ENCODE assay signal across 19 cellular contexts in the genomic region with DNA sequence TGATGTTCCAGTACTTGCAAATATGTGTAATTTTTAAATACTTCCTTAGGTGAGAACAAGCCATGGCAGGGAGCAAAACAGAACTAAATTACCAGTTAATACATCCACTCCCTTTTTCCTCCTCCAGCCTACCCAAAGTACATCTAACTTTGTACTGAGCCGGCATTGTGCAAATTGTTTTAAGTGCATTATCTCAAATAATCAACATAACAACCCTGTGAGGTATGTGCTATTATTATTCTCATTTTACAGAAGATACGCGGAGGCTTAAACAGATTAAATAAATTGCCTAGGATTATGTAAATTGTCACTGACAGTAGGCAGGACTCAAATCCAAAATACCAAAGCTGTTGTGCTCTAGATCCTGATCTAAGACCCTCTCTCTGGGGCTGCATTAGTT. TPM values are rescaled to one million over a fixed set of nuclear protein-coding genes. Genes with fewer than 3 reads are reported as not detected.
DNase-seq lines count a peak whose midpoint lies in the region; ATAC-seq, FAIRE-seq and TF ChIP-seq lines count a peak whose summit lies in the region.
"Had no signal": no experiment of that assay in that cellular context is flagged by ENCODE, and none has a peak within 500 bp of the region (broad histone marks: within the 10 kb centered on the region; RNA-seq: fewer than 3 reads in every experiment).

No MANE protein-coding gene starts in this region.

- CTCF ChIA-PET in activated naive CD4-positive, alpha-beta T cell treated with anti-CD3 and anti-CD28 coated beads for 36 hours (lab: Charles Lee) = no interaction called here

- peak overlapping the region; percentile 73 for H3K27ac ChIP-seq in 22Rv1

- H3K36me3 ChIP-seq in HAP-1 (replicated peaks) (no peaks in the 10 kb centered on the region), NT2/D1 (ENCODE audit: insufficient read depth, insufficient read length, low read length) (no peaks in the 10 kb centered on the region)

- no peak for TF ChIP-seq CTCF in 22Rv1 (IDR thresholded peaks at IDR 0.05)

- H3K4me3 Mint-ChIP-seq in activated naive CD4-positive, alpha-beta T cell treated with anti-CD3 and anti-CD28 coated beads for 36 hours = no peak overlapping the region
- H3K4me3 Mint-ChIP-seq: B cell; CD4-positive, alpha-beta T cell had no signal

- H3K36me3 Mint-ChIP-seq in activated naive CD4-positive, alpha-beta T cell treated with anti-CD3 and anti-CD28 coated beads for 36 hours (ENCODE audit: low read depth) = no peaks in the 10 kb centered on the region

- FAIRE-seq in endometrium (lab: Jason Lieb, UNC) = peak; percentile 12
- FAIRE-seq: G401.6, GM12891, HTR-8/SVneo, K562 had no signal

- H3K27me3 Mint-ChIP-seq in activated naive CD4-positive, alpha-beta T cell treated with anti-CD3 and anti-CD28 coated beads for 36 hours (ENCODE audit: low read depth) = peaks cover 4% of the 10 kb centered on the region
- H3K27me3 Mint-ChIP-seq: B cell had no signal

- H3K27ac Mint-ChIP-seq in activated naive CD4-positive, alpha-beta T cell treated with anti-CD3 and anti-CD28 coated beads for 36 hours = no peak overlapping the region
- H3K27ac Mint-ChIP-seq: B cell; CD4-positive, alpha-beta T cell had no signal

- no peak overlapping the region for H3K4me3 ChIP-seq in HAP-1
- no peak overlapping the region for H3K4me3 ChIP-seq in NT2/D1 (ENCODE audit: insufficient read length, low read depth)
- H3K4me3 ChIP-seq: K562 had no signal

- peaks cover 16% of the 10 kb centered on the region for H3K4me1 ChIP-seq in HAP-1
- peaks cover 9% of the 10 kb centered on the region for H3K4me1 ChIP-seq in NT2/D1 (ENCODE audit: insufficient read depth, insufficient read length)

- intact Hi-C loops in activated naive CD4-positive, alpha-beta T cell treated with anti-CD3 and anti-CD28 coated beads for 36 hours (cut with micrococcal nuclease) = no loop called here

- H3K4me1 Mint-ChIP-seq in activated naive CD4-positive, alpha-beta T cell treated with anti-CD3 and anti-CD28 coated beads for 36 hours (ENCODE audit: low read depth) = peaks cover 5% of the 10 kb centered on the region
- H3K4me1 Mint-ChIP-seq: B cell had no signal

- in situ Hi-C loops in HAP-1 (cut with MboI; ENCODE audit: low sequenced_read_pairs) = no loop called here

- no peaks in the 10 kb centered on the region for H3K9me3 Mint-ChIP-seq in activated naive CD4-positive, alpha-beta T cell treated with anti-CD3 and anti-CD28 coated beads for 36 hours
- H3K9me3 Mint-ChIP-seq: CD4-positive, alpha-beta T cell had no signal

- no peak overlapping the region for H3K9ac ChIP-seq in NT2/D1 (ENCODE audit: insufficient read length, low read depth)

- DNase-seq in HAP-1 (ENCODE audit: low spot score in 2 of 2) = peak; percentile 52 to 98
- DNase-seq in NT2/D1 (ENCODE audit: low read depth, low spot score) = peak; percentile 5
- no peak for DNase-seq in activated naive CD4-positive, alpha-beta T cell treated with anti-CD3 and anti-CD28 coated beads for 36 hours
- DNase-seq in GM19240 (ENCODE audit: insufficient read length, low spot score) = no peak
- no peak for DNase-seq in OCI-M2 (lab: John Stamatoyannopoulos, UW; ENCODE audit: unreplicated experiment)
- DNase-seq: 8988T; C1 segment of cervical spinal cord; Calu3; CD4-positive, alpha-beta T cell; DMS79; H7 had no signal

- ATAC-seq in HG03378 (IDR thresholded peaks at IDR 0.05; ENCODE audit: unreplicated experiment) = no peak
- ATAC-seq: K562 had no signal

- H3K9me3 ChIP-seq in HAP-1 (no peaks in the 10 kb centered on the region), NT2/D1 (ENCODE audit: insufficient read depth, low read length) (no peaks in the 10 kb centered on the region)

- H3K27me3 ChIP-seq in HAP-1 (ENCODE audit: low read depth) (no peaks in the 10 kb centered on the region), NT2/D1 (ENCODE audit: insufficient read depth, insufficient read length) (no peaks in the 10 kb centered on the region)

RNA-seq across cellular contexts. Expression of a gene that starts 55.5 kb away (rescaled TPM):
- 1 to 10 TPM; 3.4 TPM for total RNA-seq in activated naive CD4-positive, alpha-beta T cell treated with anti-CD3 and anti-CD28 coated beads for 36 hours

Comparison
In these comparisons a context has a peak if more than half of its experiments do, and no peak if none do; other contexts are left out.
1. DNase-seq: peak in HAP-1 (2 of 2) and NT2/D1 (single experiment); none in activated naive CD4-positive, alpha-beta T cell treated with anti-CD3 and anti-CD28 coated beads for 36 hours (single experiment), GM19240 (single experiment) and OCI-M2 (single experiment).